1 cellular context compared by ENCODE assay signal in the genomic region with DNA sequence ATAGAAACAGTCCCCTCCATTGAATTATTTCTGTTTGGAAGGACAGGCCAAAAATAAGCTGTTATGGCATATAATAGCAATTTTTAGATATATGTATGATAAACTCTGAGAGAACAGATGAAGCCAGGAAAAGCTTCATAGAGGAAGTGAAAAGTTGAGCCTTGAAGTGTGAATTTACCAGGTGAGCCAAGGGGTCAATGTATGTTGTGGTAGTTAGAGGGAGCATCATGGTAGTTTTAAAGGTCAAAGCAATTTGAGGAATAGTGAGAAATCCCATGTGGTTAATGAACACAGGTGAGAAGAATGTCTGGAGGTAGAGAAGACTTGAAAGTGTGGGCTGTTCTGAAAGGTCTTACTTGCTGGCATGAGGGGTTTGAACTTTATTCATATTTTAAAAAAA.
TF ChIP-seq lines count a peak whose summit lies in the region.

No MANE protein-coding gene starts in this region.

TF ChIP-seq in H1, 55 proteins besides CTCF, POLR2A, EP300 and RAD21 (continued from another document):
- TF ChIP-seq, protein P1, sequence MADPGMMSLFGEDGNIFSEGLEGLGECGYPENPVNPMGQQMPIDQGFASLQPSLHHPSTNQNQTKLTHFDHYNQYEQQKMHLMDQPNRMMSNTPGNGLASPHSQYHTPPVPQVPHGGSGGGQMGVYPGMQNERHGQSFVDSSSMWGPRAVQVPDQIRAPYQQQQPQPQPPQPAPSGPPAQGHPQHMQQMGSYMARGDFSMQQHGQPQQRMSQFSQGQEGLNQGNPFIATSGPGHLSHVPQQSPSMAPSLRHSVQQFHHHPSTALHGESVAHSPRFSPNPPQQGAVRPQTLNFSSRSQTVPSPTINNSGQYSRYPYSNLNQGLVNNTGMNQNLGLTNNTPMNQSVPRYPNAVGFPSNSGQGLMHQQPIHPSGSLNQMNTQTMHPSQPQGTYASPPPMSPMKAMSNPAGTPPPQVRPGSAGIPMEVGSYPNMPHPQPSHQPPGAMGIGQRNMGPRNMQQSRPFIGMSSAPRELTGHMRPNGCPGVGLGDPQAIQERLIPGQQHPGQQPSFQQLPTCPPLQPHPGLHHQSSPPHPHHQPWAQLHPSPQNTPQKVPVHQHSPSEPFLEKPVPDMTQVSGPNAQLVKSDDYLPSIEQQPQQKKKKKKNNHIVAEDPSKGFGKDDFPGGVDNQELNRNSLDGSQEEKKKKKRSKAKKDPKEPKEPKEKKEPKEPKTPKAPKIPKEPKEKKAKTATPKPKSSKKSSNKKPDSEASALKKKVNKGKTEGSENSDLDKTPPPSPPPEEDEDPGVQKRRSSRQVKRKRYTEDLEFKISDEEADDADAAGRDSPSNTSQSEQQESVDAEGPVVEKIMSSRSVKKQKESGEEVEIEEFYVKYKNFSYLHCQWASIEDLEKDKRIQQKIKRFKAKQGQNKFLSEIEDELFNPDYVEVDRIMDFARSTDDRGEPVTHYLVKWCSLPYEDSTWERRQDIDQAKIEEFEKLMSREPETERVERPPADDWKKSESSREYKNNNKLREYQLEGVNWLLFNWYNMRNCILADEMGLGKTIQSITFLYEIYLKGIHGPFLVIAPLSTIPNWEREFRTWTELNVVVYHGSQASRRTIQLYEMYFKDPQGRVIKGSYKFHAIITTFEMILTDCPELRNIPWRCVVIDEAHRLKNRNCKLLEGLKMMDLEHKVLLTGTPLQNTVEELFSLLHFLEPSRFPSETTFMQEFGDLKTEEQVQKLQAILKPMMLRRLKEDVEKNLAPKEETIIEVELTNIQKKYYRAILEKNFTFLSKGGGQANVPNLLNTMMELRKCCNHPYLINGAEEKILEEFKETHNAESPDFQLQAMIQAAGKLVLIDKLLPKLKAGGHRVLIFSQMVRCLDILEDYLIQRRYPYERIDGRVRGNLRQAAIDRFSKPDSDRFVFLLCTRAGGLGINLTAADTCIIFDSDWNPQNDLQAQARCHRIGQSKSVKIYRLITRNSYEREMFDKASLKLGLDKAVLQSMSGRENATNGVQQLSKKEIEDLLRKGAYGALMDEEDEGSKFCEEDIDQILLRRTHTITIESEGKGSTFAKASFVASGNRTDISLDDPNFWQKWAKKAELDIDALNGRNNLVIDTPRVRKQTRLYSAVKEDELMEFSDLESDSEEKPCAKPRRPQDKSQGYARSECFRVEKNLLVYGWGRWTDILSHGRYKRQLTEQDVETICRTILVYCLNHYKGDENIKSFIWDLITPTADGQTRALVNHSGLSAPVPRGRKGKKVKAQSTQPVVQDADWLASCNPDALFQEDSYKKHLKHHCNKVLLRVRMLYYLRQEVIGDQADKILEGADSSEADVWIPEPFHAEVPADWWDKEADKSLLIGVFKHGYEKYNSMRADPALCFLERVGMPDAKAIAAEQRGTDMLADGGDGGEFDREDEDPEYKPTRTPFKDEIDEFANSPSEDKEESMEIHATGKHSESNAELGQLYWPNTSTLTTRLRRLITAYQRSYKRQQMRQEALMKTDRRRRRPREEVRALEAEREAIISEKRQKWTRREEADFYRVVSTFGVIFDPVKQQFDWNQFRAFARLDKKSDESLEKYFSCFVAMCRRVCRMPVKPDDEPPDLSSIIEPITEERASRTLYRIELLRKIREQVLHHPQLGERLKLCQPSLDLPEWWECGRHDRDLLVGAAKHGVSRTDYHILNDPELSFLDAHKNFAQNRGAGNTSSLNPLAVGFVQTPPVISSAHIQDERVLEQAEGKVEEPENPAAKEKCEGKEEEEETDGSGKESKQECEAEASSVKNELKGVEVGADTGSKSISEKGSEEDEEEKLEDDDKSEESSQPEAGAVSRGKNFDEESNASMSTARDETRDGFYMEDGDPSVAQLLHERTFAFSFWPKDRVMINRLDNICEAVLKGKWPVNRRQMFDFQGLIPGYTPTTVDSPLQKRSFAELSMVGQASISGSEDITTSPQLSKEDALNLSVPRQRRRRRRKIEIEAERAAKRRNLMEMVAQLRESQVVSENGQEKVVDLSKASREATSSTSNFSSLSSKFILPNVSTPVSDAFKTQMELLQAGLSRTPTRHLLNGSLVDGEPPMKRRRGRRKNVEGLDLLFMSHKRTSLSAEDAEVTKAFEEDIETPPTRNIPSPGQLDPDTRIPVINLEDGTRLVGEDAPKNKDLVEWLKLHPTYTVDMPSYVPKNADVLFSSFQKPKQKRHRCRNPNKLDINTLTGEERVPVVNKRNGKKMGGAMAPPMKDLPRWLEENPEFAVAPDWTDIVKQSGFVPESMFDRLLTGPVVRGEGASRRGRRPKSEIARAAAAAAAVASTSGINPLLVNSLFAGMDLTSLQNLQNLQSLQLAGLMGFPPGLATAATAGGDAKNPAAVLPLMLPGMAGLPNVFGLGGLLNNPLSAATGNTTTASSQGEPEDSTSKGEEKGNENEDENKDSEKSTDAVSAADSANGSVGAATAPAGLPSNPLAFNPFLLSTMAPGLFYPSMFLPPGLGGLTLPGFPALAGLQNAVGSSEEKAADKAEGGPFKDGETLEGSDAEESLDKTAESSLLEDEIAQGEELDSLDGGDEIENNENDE (IDR thresholded peaks at IDR 0.05; ENCODE audit: insufficient replicate concordance, low read length) = no peak
- TF ChIP-seq TCF12 (IDR thresholded peaks at IDR 0.05; ENCODE audit: low read depth, low read length) = no peak
